13 cellular contexts compared by ENCODE assay signal in genomic region chr6:52176550-52176949, GRCh38. TPM values are rescaled to one million over a fixed set of nuclear protein-coding genes. Genes with fewer than 3 reads are reported as not detected.
DNase-seq lines count a peak whose midpoint lies in the region; ATAC-seq and TF ChIP-seq lines count a peak whose summit lies in the region.
"Had no signal": no experiment of that assay in that cellular context is flagged by ENCODE, and none has a peak within 500 bp of the region (broad histone marks: within the 10 kb centered on the region; RNA-seq: fewer than 3 reads in every experiment).

No MANE protein-coding gene starts in this region.

- H3K4me3 ChIP-seq in GM06990 (replicated peaks; ENCODE audit: low read depth, low read length) (no peak overlapping the region), esophagus muscularis mucosa (no peak overlapping the region), lower leg skin (ENCODE audit: low read depth, poor library complexity, severe bottlenecking) (no peak overlapping the region)

- H3K4me1 Mint-ChIP-seq in activated naive CD4-positive, alpha-beta T cell treated with anti-CD3 and anti-CD28 coated beads, Interleukin-2, amount 10 ng/mL, durations not matched to agents 7 days and 5 days: peaks cover 5% of the 10 kb centered on the region
- H3K4me1 Mint-ChIP-seq: nephron had no signal

- intact Hi-C loops in esophagus muscularis mucosa (cut with DNase I) (no loop called here), lower leg skin (cut with DNase I; ENCODE audit: low total_unique reads) (no loop called here)

- TF ChIP-seq CTCF in GM06990 (IDR thresholded peaks at IDR 0.05; ENCODE audit: insufficient read depth, low read length, poor library complexity, severe bottlenecking) (no peak), esophagus muscularis mucosa (IDR thresholded peaks at IDR 0.05) (no peak), lower leg skin (IDR thresholded peaks at IDR 0.05) (no peak)

- ATAC-seq in GM19467 (IDR thresholded peaks at IDR 0.05; ENCODE audit: unreplicated experiment): peak; percentile 75
- ATAC-seq in HG03139 (IDR thresholded peaks at IDR 0.05; ENCODE audit: unreplicated experiment): peak; percentile 69

- TF ChIP-seq EP300 in esophagus muscularis mucosa (IDR thresholded peaks at IDR 0.05): no peak

- H3K27me3 Mint-ChIP-seq in activated naive CD4-positive, alpha-beta T cell treated with anti-CD3 and anti-CD28 coated beads, Interleukin-2, amount 10 ng/mL, durations not matched to agents 7 days and 5 days: peaks cover 13% of the 10 kb centered on the region

- no peak overlapping the region for H3K27ac Mint-ChIP-seq in activated naive CD4-positive, alpha-beta T cell treated with anti-CD3 and anti-CD28 coated beads, Interleukin-2, amount 10 ng/mL, durations not matched to agents 7 days and 5 days
- H3K27ac Mint-ChIP-seq: nephron had no signal

- H3K27ac ChIP-seq in esophagus muscularis mucosa (replicated peaks in 1 of 4): no peak overlapping the region

- no peaks in the 10 kb centered on the region for H3K4me1 ChIP-seq in esophagus muscularis mucosa

- CTCF ChIA-PET in activated naive CD4-positive, alpha-beta T cell treated with anti-CD3 and anti-CD28 coated beads, Interleukin-2, amount 10 ng/mL, durations not matched to agents 7 days and 5 days (lab: Charles Lee): interaction anchor here (0.6 kb wide), 1 partner anchor 11 kb away, joined by 3 read pairs; no protein-coding TSS in a partner anchor

- no peaks in the 10 kb centered on the region for H3K36me3 Mint-ChIP-seq in activated naive CD4-positive, alpha-beta T cell treated with anti-CD3 and anti-CD28 coated beads, Interleukin-2, amount 10 ng/mL, durations not matched to agents 7 days and 5 days

- H3K36me3 ChIP-seq in GM06990 (ENCODE audit: control insufficient read depth, insufficient read depth, low read length) (no peaks in the 10 kb centered on the region), esophagus muscularis mucosa (no peaks in the 10 kb centered on the region)

- WGBS in esophagus muscularis mucosa: 88% methylated on average over 1 of the region's 1 CpG
- WGBS in lower leg skin, 2 donors: 63 to 71% methylated on average over 1 of the region's 1 CpG

- no peak overlapping the region for H3K4me3 Mint-ChIP-seq in activated naive CD4-positive, alpha-beta T cell treated with anti-CD3 and anti-CD28 coated beads, Interleukin-2, amount 10 ng/mL, durations not matched to agents 7 days and 5 days
- H3K4me3 Mint-ChIP-seq: nephron had no signal

- no peaks in the 10 kb centered on the region for H3K9me3 ChIP-seq in esophagus muscularis mucosa

- no peaks in the 10 kb centered on the region for H3K27me3 ChIP-seq in GM06990 (replicated peaks; ENCODE audit: control insufficient read depth, insufficient read depth, low read length)
- no peaks in the 10 kb centered on the region for H3K27me3 ChIP-seq in esophagus muscularis mucosa

- DNase-seq in GM06990 (ENCODE audit: extremely low read depth, insufficient read length) (peak; percentile 36), NCI-H774 (lab: John Stamatoyannopoulos, UW) (peak; percentile 89), esophagus muscularis mucosa (ENCODE audit: extremely low spot score) (no peak), D341Med (ENCODE audit: low spot score) (no peak), lower leg skin (ENCODE audit: low spot score in 2 of 2) (no peak)
- no peak for DNase-seq in activated naive CD4-positive, alpha-beta T cell treated with anti-CD3 and anti-CD28 coated beads, Interleukin-2, amount 10 ng/mL, durations not matched to agents 7 days and 5 days
- DNase-seq: glutamatergic neuron, NCI-H446 treated with DMSO at 0.1 percent for 48 hours had no signal

- H3K9me3 Mint-ChIP-seq in activated naive CD4-positive, alpha-beta T cell treated with anti-CD3 and anti-CD28 coated beads, Interleukin-2, amount 10 ng/mL, durations not matched to agents 7 days and 5 days: no peaks in the 10 kb centered on the region
- H3K9me3 Mint-ChIP-seq: nephron had no signal

- TF ChIP-seq POLR2A in esophagus muscularis mucosa (IDR thresholded peaks at IDR 0.05; ENCODE audit: low read depth) (no peak), lower leg skin (IDR thresholded peaks at IDR 0.05) (no peak)

RNA-seq across cellular contexts. Expression of gene IL17A, which starts 9.6 kb away (rescaled TPM):
- total RNA-seq in esophagus muscularis mucosa: not detected
- total RNA-seq in lower leg skin: not detected
- total RNA-seq: bronchial epithelial cell, H4 had no signal

Comparison
In these comparisons a context has a peak if more than half of its experiments do, and no peak if none do; other contexts are left out.
1. DNase-seq: peak in GM06990 (single experiment) and NCI-H774 (single experiment); none in esophagus muscularis mucosa (single experiment), D341Med (single experiment), lower leg skin (0 of 2) and activated naive CD4-positive, alpha-beta T cell treated with anti-CD3 and anti-CD28 coated beads, Interleukin-2, amount 10 ng/mL, durations not matched to agents 7 days and 5 days (single experiment).